Comparison of ENCODE assay signal across 25 cellular contexts in genomic region chr11:28448186-28448585, GRCh38.
"Had no signal": no experiment of that assay in that cellular context is flagged by ENCODE, and none has a peak within 500 bp of the region (broad histone marks: within the 10 kb centered on the region; RNA-seq: fewer than 3 reads in every experiment).

No MANE protein-coding gene starts in this region.

- H3K4me1 ChIP-seq: adrenal gland, colonic mucosa, esophagus muscularis mucosa, gastroesophageal sphincter, heart left ventricle, tibial nerve, uterus had no signal

- H3K27ac Mint-ChIP-seq: activated B cell treated with CpG ODN at 0.5 μM for 24 hours; activated CD4-positive, alpha-beta memory T cell treated with anti-CD3 and anti-CD28 coated beads for 36 hours; activated naive CD4-positive, alpha-beta T cell treated with anti-CD3 and anti-CD28 coated beads, Interleukin-2, amount 50 U/mL, for 72 hours; activated T-helper 1 cell treated with anti-CD3 and anti-CD28 coated beads, Interleukin-12 subunit alpha, Interleukin-12 subunit beta, Interleukin-2, Interleukin-4 antibody, amounts not matched to agents 30 ng/mL and 10 ng/mL and 1 ng/mL, durations not matched to agents 14 hours and 24 hours and 36 hours; natural killer cell treated with Interleukin-12 subunit alpha and Interleukin-12 subunit beta and Interleukin-15 and Interleukin-18, amount 100 ng/mL, for 72 hours; T-cell had no signal

- ATAC-seq: activated naive CD4-positive, alpha-beta T cell treated with anti-CD3 and anti-CD28 coated beads, Interleukin-2, amount 50 U/mL, for 72 hours; gastroesophageal sphincter; heart left ventricle; natural killer cell treated with Interleukin-12 subunit alpha and Interleukin-12 subunit beta and Interleukin-15 and Interleukin-18, amount 100 ng/mL, for 72 hours; stimulated activated naive CD8-positive, alpha-beta T cell treated with anti-CD3 and anti-CD28 coated beads, Interleukin-15, Interleukin-2, amounts not matched to agents 100 U/mL and 50 U/mL, for 24 hours; T-cell had no signal

- H3K9me3 ChIP-seq: adrenal gland, colonic mucosa, esophagus muscularis mucosa, gastroesophageal sphincter, heart left ventricle, neutrophil, tibial nerve, uterus had no signal

- DNase-seq: activated B cell treated with CpG ODN at 0.5 μM for 24 hours; activated CD4-positive, alpha-beta memory T cell treated with anti-CD3 and anti-CD28 coated beads for 36 hours; activated CD4-positive, alpha-beta T cell treated with anti-CD3 and anti-CD28 coated beads for 4 hours; activated gamma-delta T cell treated with Interleukin-2 at 50 U/mL for 16 hours; activated T-cell treated with anti-CD3 and anti-CD28 coated beads for 4 hours; adrenal gland; caudate nucleus; colonic mucosa; effector CD4-positive, alpha-beta T cell; heart left ventricle; kidney glomerular epithelial cell; mesendoderm; retina; stimulated activated CD4-positive, alpha-beta T cell treated with anti-CD3 and anti-CD28 coated beads, Interleukin-2, amount 100 ng/mL, for 24 hours; stimulated activated naive CD8-positive, alpha-beta T cell treated with anti-CD3 and anti-CD28 coated beads, Interleukin-15, Interleukin-2, amounts not matched to agents 100 U/mL and 50 U/mL, for 24 hours; substantia nigra; T-cell; uterus had no signal

- H3K4me3 Mint-ChIP-seq: activated B cell treated with CpG ODN at 0.5 μM for 24 hours; activated CD4-positive, alpha-beta memory T cell treated with anti-CD3 and anti-CD28 coated beads for 36 hours; activated T-helper 1 cell treated with anti-CD3 and anti-CD28 coated beads, Interleukin-12 subunit alpha, Interleukin-12 subunit beta, Interleukin-2, Interleukin-4 antibody, amounts not matched to agents 30 ng/mL and 10 ng/mL and 1 ng/mL, durations not matched to agents 14 hours and 24 hours and 36 hours; natural killer cell treated with Interleukin-12 subunit alpha and Interleukin-12 subunit beta and Interleukin-15 and Interleukin-18, amount 100 ng/mL, for 72 hours; T-cell had no signal

- H3K36me3 Mint-ChIP-seq: activated CD4-positive, alpha-beta memory T cell treated with anti-CD3 and anti-CD28 coated beads for 36 hours; activated naive CD4-positive, alpha-beta T cell treated with anti-CD3 and anti-CD28 coated beads, Interleukin-2, amount 50 U/mL, for 72 hours; T-cell had no signal

- H3K27me3 ChIP-seq: adrenal gland, colonic mucosa, esophagus muscularis mucosa, gastroesophageal sphincter, heart left ventricle, neutrophil, tibial nerve, uterus had no signal

- H3K4me1 Mint-ChIP-seq: activated B cell treated with CpG ODN at 0.5 μM for 24 hours, T-cell had no signal

- H3K4me3 ChIP-seq: adrenal gland, colonic mucosa, esophagus muscularis mucosa, gastroesophageal sphincter, heart left ventricle, tibial nerve, uterus had no signal

- H3K27me3 Mint-ChIP-seq: activated B cell treated with CpG ODN at 0.5 μM for 24 hours; activated CD4-positive, alpha-beta memory T cell treated with anti-CD3 and anti-CD28 coated beads for 36 hours; natural killer cell treated with Interleukin-12 subunit alpha and Interleukin-12 subunit beta and Interleukin-15 and Interleukin-18, amount 100 ng/mL, for 72 hours; T-cell had no signal

- H3K27ac ChIP-seq: adrenal gland, colonic mucosa, esophagus muscularis mucosa, gastroesophageal sphincter, heart left ventricle, neutrophil, tibial nerve, uterus had no signal

- H3K9me3 Mint-ChIP-seq: activated B cell treated with CpG ODN at 0.5 μM for 24 hours had no signal

- H3K36me3 ChIP-seq: adrenal gland, colonic mucosa, esophagus muscularis mucosa, gastroesophageal sphincter, heart left ventricle, neutrophil, tibial nerve, uterus had no signal
